Comparison of ENCODE assay signal across 17 cellular contexts in the genomic region with DNA sequence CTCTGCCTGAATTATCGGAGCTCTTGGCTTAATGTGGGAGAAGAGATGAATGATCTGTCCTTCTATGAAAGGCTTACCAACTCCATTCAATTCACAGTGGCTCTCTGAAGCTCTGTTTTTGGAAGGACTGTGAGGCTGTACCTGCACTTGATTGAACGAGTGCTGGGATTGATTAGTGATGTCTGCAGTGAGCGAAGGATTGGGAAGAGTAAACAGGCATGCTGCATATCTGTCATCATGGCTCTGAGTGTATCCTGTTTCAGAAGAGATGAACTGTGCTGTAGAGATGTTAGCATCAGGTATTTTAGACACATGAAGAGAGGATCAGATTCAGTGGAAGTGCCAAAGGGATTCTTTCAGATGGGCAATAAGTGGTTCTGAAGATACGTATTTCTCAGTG.
"Had no signal": no experiment of that assay in that cellular context is flagged by ENCODE, and none has a peak within 500 bp of the region (broad histone marks: within the 10 kb centered on the region; RNA-seq: fewer than 3 reads in every experiment).

No MANE protein-coding gene starts in this region.

- H3K36me3 ChIP-seq: heart left ventricle, neutrophil, ovary, right atrium auricular region, suprapubic skin, thyroid gland had no signal

- H3K27me3 Mint-ChIP-seq: naive thymus-derived CD8-positive, alpha-beta T cell; type B pancreatic cell had no signal

- H3K4me3 Mint-ChIP-seq: naive thymus-derived CD8-positive, alpha-beta T cell; type B pancreatic cell had no signal

- H3K27me3 ChIP-seq: dorsolateral prefrontal cortex, heart left ventricle, neutrophil, ovary, right atrium auricular region, suprapubic skin, thyroid gland had no signal

- H3K4me1 ChIP-seq: right atrium auricular region, suprapubic skin had no signal

- H3K9me3 ChIP-seq: mucosa of descending colon, neutrophil, ovary, suprapubic skin, thyroid gland had no signal

- H3K27ac ChIP-seq: coronary artery, dorsolateral prefrontal cortex, heart left ventricle, neutrophil, ovary, right atrium auricular region, suprapubic skin, thyroid gland had no signal

- H3K4me3 ChIP-seq: coronary artery, dorsolateral prefrontal cortex, heart left ventricle, mucosa of descending colon, ovary, right atrium auricular region, suprapubic skin, thyroid gland had no signal

- H3K36me3 Mint-ChIP-seq: type B pancreatic cell had no signal

- DNase-seq: dorsolateral prefrontal cortex; effector CD8-positive, alpha-beta T cell; heart left ventricle; hippocampal formation; left colon; mucosa of descending colon; naive thymus-derived CD8-positive, alpha-beta T cell; ovary; small intestine; stimulated activated CD4-positive, alpha-beta T cell treated with anti-CD3 and anti-CD28 coated beads, Interleukin-12 subunit alpha, Interleukin-12 subunit beta, amount 100 ng/mL, for 4 hours; stimulated activated naive CD4-positive, alpha-beta T cell treated with Interleukin-2 at 50 U/mL for 16 hours; thyroid gland had no signal

- H3K27ac Mint-ChIP-seq: naive thymus-derived CD8-positive, alpha-beta T cell had no signal
